In the genomic region with DNA sequence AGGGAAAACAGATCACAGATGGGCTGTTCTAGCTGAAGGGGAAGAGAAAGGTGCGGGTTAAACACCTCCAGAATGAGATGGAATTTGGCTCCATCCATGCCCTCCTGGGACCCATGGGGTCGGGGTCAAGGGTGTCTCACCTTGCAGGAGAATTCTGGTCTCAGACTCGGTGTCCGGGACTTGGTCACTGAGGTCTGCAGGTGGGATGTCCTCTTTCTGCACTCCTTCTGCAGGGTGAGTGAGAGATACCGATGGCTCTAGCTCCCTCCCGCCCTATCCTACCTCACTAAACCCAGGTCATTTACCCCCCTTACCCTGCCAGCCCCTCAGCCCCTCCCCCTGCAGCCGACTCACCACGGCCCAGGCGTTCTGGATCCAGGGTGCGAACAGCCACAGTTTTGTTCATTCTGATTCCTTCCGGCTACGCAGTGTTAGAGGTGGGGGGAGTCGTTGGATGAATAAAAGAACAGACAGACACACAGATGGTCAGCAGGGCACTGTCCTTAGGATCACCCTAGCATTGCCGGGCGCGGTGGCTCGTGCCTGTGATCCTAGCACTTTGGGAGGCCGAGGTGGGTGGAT, we compare ENCODE assay signal across 31 cellular contexts. TPM values are rescaled to one million over a fixed set of nuclear protein-coding genes. Genes with fewer than 3 reads are reported as not detected.
"Had no signal": no experiment of that assay in that cellular context is flagged by ENCODE, and none has a peak within 500 bp of the region (broad histone marks: within the 10 kb centered on the region; RNA-seq: fewer than 3 reads in every experiment).

No MANE protein-coding gene starts in this region.

- FAIRE-seq: astrocyte, bronchial epithelial cell, colon had no signal

- DNase-seq: activated B cell treated with CpG ODN at 0.5 μM for 24 hours; activated CD4-positive, alpha-beta T cell treated with anti-CD3 and anti-CD28 coated beads for 48 hours; activated CD4-positive, alpha-beta T cell treated with anti-CD3 and anti-CD28 coated beads, Interleukin-2, amount 50 U/mL, for 1 hour; activated CD4-positive, alpha-beta T cell treated with anti-CD3 and anti-CD28 coated beads, Interleukin-2, amount 50 U/mL, for 48 hours; activated CD8-positive, alpha-beta memory T cell treated with anti-CD3 and anti-CD28 coated beads for 24 hours; activated effector memory CD4-positive, alpha-beta T cell treated with Interleukin-2 at 50 U/mL for 16 hours; activated gamma-delta T cell treated with Interleukin-2 at 50 U/mL for 16 hours; activated naive CD4-positive, alpha-beta T cell treated with anti-CD3 and anti-CD28 coated beads, Interleukin-2, amount 50 U/mL, for 16 hours; activated naive CD4-positive, alpha-beta T cell treated with Interleukin-2 at 50 U/mL for 16 hours; activated T-cell treated with anti-CD3 and anti-CD28 coated beads, Interleukin-2, amount 50 U/mL, for 4 hours; brain microvascular endothelial cell; cortex of kidney; dermis blood vessel endothelial cell; effector CD4-positive, alpha-beta T cell; effector memory CD8-positive, alpha-beta T cell; erythroblast; foreskin keratinocyte; gastrocnemius medialis; glutamatergic neuron; heart left ventricle; T-helper 1 cell; T-helper 17 cell; T1000; WERI-Rb-1 had no signal

- H3K36me3 ChIP-seq: brain microvascular endothelial cell, gastrocnemius medialis, WERI-Rb-1 had no signal

- ATAC-seq: activated CD4-positive, CD25-positive, alpha-beta regulatory T cell treated with anti-CD3 and anti-CD28 coated beads, Interleukin-2, amount 50 U/mL, for 24 hours; activated T-helper 17 cell treated with anti-CD3 and anti-CD28 coated beads, Interleukin-2, amount 50 U/mL, for 72 hours; effector memory CD8-positive, alpha-beta T cell; foreskin keratinocyte; gastrocnemius medialis; heart left ventricle; T-helper 17 cell had no signal

- H3K27me3 ChIP-seq: brain microvascular endothelial cell, foreskin keratinocyte, gastrocnemius medialis had no signal

- H3K4me3 ChIP-seq: esophagus muscularis mucosa, gastrocnemius medialis, heart left ventricle had no signal

- H3K4me1 ChIP-seq: esophagus muscularis mucosa, foreskin keratinocyte, gastrocnemius medialis, heart left ventricle had no signal

- H3K9me3 ChIP-seq: esophagus muscularis mucosa, gastrocnemius medialis, heart left ventricle had no signal

- H3K27ac ChIP-seq: brain microvascular endothelial cell, esophagus muscularis mucosa, foreskin keratinocyte, gastrocnemius medialis, heart left ventricle, WERI-Rb-1 had no signal

RNA-seq across cellular contexts. Expression of gene TNFSF14, which starts 26.4 kb away (rescaled TPM):
- total RNA-seq: astrocyte, cerebellum, dermis blood vessel endothelial cell, foreskin keratinocyte, gastrocnemius medialis had no signal
- polyA plus RNA-seq: foreskin keratinocyte had no signal
